In the genomic region with DNA sequence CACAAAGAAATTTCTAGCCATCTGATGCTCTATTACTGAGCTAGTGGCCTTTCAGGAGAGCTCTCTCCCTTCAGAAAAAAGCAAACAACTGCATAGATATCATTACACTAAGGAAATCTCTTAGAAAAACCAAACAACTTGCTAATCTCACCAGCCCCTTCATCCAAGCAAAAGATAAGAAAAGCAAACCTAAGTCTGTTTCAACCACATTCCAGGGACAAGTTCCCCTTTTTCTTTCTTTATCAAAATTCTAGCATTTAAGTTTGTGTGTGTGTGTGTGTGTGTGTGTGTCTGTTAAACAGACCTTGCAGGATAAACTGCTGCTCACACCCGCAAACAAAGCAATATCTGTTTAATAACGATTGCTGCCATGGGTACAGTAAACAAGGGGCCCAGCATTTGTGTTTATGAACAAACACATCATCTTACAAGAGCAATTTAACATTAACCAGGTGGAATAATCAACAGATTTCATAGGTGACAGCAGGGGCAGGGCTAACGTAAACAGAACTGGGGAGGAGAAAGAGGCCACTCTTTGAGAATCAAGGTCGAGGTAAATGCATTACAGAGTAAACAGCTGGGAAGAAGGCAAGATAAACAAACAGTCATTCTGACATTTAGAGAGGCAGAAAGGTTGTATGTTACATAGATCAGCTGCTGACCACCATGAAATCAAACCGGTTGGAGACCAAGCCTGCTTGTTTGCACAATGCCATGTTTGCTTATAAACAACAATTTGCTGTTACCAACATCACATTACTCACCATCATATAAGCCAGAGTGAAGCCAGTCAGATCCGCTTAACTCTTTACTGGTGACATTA, we compare ENCODE assay signal across 9 cellular contexts.
DNase-seq lines count a peak whose midpoint lies in the region; ATAC-seq, FAIRE-seq and TF ChIP-seq lines count a peak whose summit lies in the region.
"Had no signal": no experiment of that assay in that cellular context is flagged by ENCODE, and none has a peak within 500 bp of the region (broad histone marks: within the 10 kb centered on the region; RNA-seq: fewer than 3 reads in every experiment).

No MANE protein-coding gene starts in this region.

- H3K4me1 Mint-ChIP-seq in activated T-cell treated with anti-CD3 and anti-CD28 coated beads, Interleukin-2, amount 50 U/mL, for 72 hours (ENCODE audit: low read depth): peaks cover 93% of the 10 kb centered on the region

- peaks cover 1 to 4% of the 10 kb centered on the region in 2 donors for H3K36me3 Mint-ChIP-seq in activated T-cell treated with anti-CD3 and anti-CD28 coated beads, Interleukin-2, amount 50 U/mL, for 72 hours (ENCODE audit: insufficient read depth in 2 of 2)

- H3K4me3 ChIP-seq in fibroblast of villous mesenchyme (ENCODE audit: low read depth, low read length) (no peak overlapping the region), tibial artery (no peak overlapping the region), WERI-Rb-1 (ENCODE audit: low read depth, low read length) (no peak overlapping the region)

- no peaks in the 10 kb centered on the region for H3K9me3 ChIP-seq in tibial artery
- H3K9me3 ChIP-seq in WERI-Rb-1 (ENCODE audit: severe bottlenecking): no peaks in the 10 kb centered on the region

- TF ChIP-seq CTCF in fibroblast of villous mesenchyme (IDR thresholded peaks at IDR 0.05; ENCODE audit: insufficient read depth, low read depth, low read length) (no peak), tibial artery (IDR thresholded peaks at IDR 0.05) (no peak), WERI-Rb-1 (IDR thresholded peaks at IDR 0.05; ENCODE audit: low read depth, low read length) (no peak)

- peaks cover 0 to 8% of the 10 kb centered on the region in 2 donors for H3K9me3 Mint-ChIP-seq in activated T-cell treated with anti-CD3 and anti-CD28 coated beads, Interleukin-2, amount 50 U/mL, for 72 hours

- intact Hi-C loops in tibial artery (cut with DNase I; ENCODE audit: low total_unique reads): no loop called here

- peaks cover 0 to 82% (median 34%) of the 10 kb centered on the region in 4 donors for H3K4me1 ChIP-seq in tibial artery

- peak in 1 of 2 donors; percentile 27 for ATAC-seq in activated T-cell treated with anti-CD3 and anti-CD28 coated beads, Interleukin-2, amount 50 U/mL, for 72 hours (replicated peaks in 1 of 2)
- no peak for ATAC-seq in HG02884 (IDR thresholded peaks at IDR 0.05; ENCODE audit: unreplicated experiment)

- H3K27ac ChIP-seq in tibial artery (peak overlapping the region; percentile 84 to 87), WERI-Rb-1 (no peak overlapping the region)
- H3K27ac ChIP-seq: epithelial cell of prostate had no signal

- H3K36me3 ChIP-seq in tibial artery (no peaks in the 10 kb centered on the region), WERI-Rb-1 (no peaks in the 10 kb centered on the region)

- no peaks in the 10 kb centered on the region for H3K27me3 ChIP-seq in tibial artery
- H3K27me3 ChIP-seq in WERI-Rb-1 (ENCODE audit: insufficient read depth, low read depth, severe bottlenecking): no peaks in the 10 kb centered on the region

- DNase-seq in activated T-cell treated with anti-CD3 and anti-CD28 coated beads, Interleukin-2, amount 50 U/mL, for 72 hours: no peak
- DNase-seq in activated T-cell treated with anti-CD3 and anti-CD28 coated beads, Interleukin-2, amount 50 U/mL, for 1 hour: no peak
- DNase-seq in OCI-M2 (lab: John Stamatoyannopoulos, UW; ENCODE audit: unreplicated experiment) (peak; percentile 65), fibroblast of villous mesenchyme (ENCODE audit: low read depth) (peak; percentile 59), tibial artery (no peak), WERI-Rb-1 (no peak), GM19239 (ENCODE audit: insufficient read length, low spot score) (no peak)

- H3K4me3 Mint-ChIP-seq in activated T-cell treated with anti-CD3 and anti-CD28 coated beads, Interleukin-2, amount 50 U/mL, for 72 hours: peak overlapping the region; percentile 24 to 29

- H3K27me3 Mint-ChIP-seq in activated T-cell treated with anti-CD3 and anti-CD28 coated beads, Interleukin-2, amount 50 U/mL, for 72 hours (ENCODE audit: low read depth): no peaks in the 10 kb centered on the region

- peak overlapping the region; percentile 74 for H3K27ac Mint-ChIP-seq in activated T-cell treated with anti-CD3 and anti-CD28 coated beads, Interleukin-2, amount 50 U/mL, for 72 hours

- no peak for FAIRE-seq in GM19239 (lab: Jason Lieb, UNC)

Comparison
In these comparisons a context has a peak if more than half of its experiments do, and no peak if none do; other contexts are left out.
1. DNase-seq: peak in OCI-M2 (single experiment) and fibroblast of villous mesenchyme (single experiment); none in activated T-cell treated with anti-CD3 and anti-CD28 coated beads, Interleukin-2, amount 50 U/mL, for 72 hours (0 of 2), activated T-cell treated with anti-CD3 and anti-CD28 coated beads, Interleukin-2, amount 50 U/mL, for 1 hour (single experiment), tibial artery (0 of 2), WERI-Rb-1 (single experiment) and GM19239 (single experiment).